ENCODE assay signal across 14 cellular contexts in genomic region chr5:60340965-60341471, GRCh38.
DNase-seq lines count a peak whose midpoint lies in the region; ATAC-seq, FAIRE-seq and TF ChIP-seq lines count a peak whose summit lies in the region.
"Had no signal": no experiment of that assay in that cellular context is flagged by ENCODE, and none has a peak within 500 bp of the region (broad histone marks: within the 10 kb centered on the region; RNA-seq: fewer than 3 reads in every experiment).

No MANE protein-coding gene starts in this region.

- in situ Hi-C loops in HepG2 (cut with HindIII; ENCODE audit: extremely low pct_ligation_motif_present, low pct_unique_long_range_greater_than_20kb) = no loop called here

- 53% methylated on average over 2 of the region's 2 CpGs for WGBS in HepG2 (ENCODE audit: low lambda C conversion rate)

- peaks cover 17 to 21% of the 10 kb centered on the region in 2 donors for H3K4me1 Mint-ChIP-seq in stimulated activated naive B cell treated with anti-CD40 and anti-IgM and Interleukin-4, amounts not matched to agents 10 μg/mL and 1 μg/mL and 100 μg/mL, for 72 hours

- no peaks in the 10 kb centered on the region for H3K9me3 Mint-ChIP-seq in stimulated activated naive B cell treated with anti-CD40 and anti-IgM and Interleukin-4, amounts not matched to agents 10 μg/mL and 1 μg/mL and 100 μg/mL, for 72 hours

- H3K27ac Mint-ChIP-seq in stimulated activated naive B cell treated with anti-CD40 and anti-IgM and Interleukin-4, amounts not matched to agents 10 μg/mL and 1 μg/mL and 100 μg/mL, for 72 hours = no peak overlapping the region

- TF ChIP-seq EP300 in HepG2 (IDR thresholded peaks at IDR 0.05; ENCODE audit: low read depth in 2 of 2, low read length in 2 of 2) = no peak
- TF ChIP-seq EP300 in HepG2 (CRISPR knock-in tag; IDR thresholded peaks at IDR 0.05; ENCODE audit: borderline replicate concordance) = no peak

- no peaks in the 10 kb centered on the region for H3K27me3 ChIP-seq in HepG2 (ENCODE audit: control insufficient read depth in 1 of 2, insufficient read depth in 2 of 2, low read length in 2 of 2)
- H3K27me3 ChIP-seq: cardiac muscle cell had no signal

- POLR2A ChIA-PET in RWPE1 (lab: Yijun Ruan, JAX; ENCODE audit: low non-redundant PET) (no interaction called here), HepG2 (lab: Yijun Ruan, JAX) (no interaction called here)

- H4K20me1 ChIP-seq in HepG2 (ENCODE audit: insufficient read depth, low read length) = no peaks in the 10 kb centered on the region

- no peak overlapping the region for H3K27ac ChIP-seq in RWPE1
- H3K27ac ChIP-seq in HepG2 (ENCODE audit: extremely low read length, insufficient read depth, low read length) = no peak overlapping the region
- H3K27ac ChIP-seq: cardiac muscle cell, HL-60 had no signal

- no peak overlapping the region for H3K4me3 Mint-ChIP-seq in stimulated activated naive B cell treated with anti-CD40 and anti-IgM and Interleukin-4, amounts not matched to agents 10 μg/mL and 1 μg/mL and 100 μg/mL, for 72 hours

- no TSS peak for BruUV-seq in HepG2 (replicated peaks; lab: Mats Ljungman, UMichigan)

- H3K9me3 ChIP-seq in HepG2 (ENCODE audit: low read length) = no peaks in the 10 kb centered on the region

- no peak overlapping the region for H3K4me3 ChIP-seq in HepG2 (replicated peaks in 1 of 3; ENCODE audit: insufficient read depth in 1 of 3, low read depth in 2 of 3, low read length in 3 of 3)
- H3K4me3 ChIP-seq: cardiac muscle cell had no signal

- TF ChIP-seq CTCF in RWPE1 (conservative IDR thresholded peaks at IDR 0.05; ENCODE audit: low read depth) = no peak
- TF ChIP-seq CTCF in HepG2 (CRISPR knock-in tag; IDR thresholded peaks at IDR 0.05) = no peak

- no peak overlapping the region for H3K9ac ChIP-seq in HepG2 (ENCODE audit: insufficient read depth, low read depth, low read length)

- no peak overlapping the region for H2AFZ ChIP-seq in HepG2 (ENCODE audit: low read length)

- DNase-seq in NCI-H2029 (lab: John Stamatoyannopoulos, UW) (peak; percentile 25), NCI-H2029 treated with DMSO at 0.1 percent for 48 hours (lab: John Stamatoyannopoulos, UW) (no peak), NCI-H446 (lab: John Stamatoyannopoulos, UW) (peak; percentile 69 to 90), RWPE1 (ENCODE audit: low spot score) (no peak), HepG2 (ENCODE audit: low spot score) (no peak)
- no peak for DNase-seq in stimulated activated naive B cell treated with anti-CD40 and anti-IgM and Interleukin-4, amounts not matched to agents 10 μg/mL and 1 μg/mL and 100 μg/mL, for 72 hours
- DNase-seq: activated T-cell treated with anti-CD3 and anti-CD28 coated beads for 4 hours; DND-41; NCI-H1048; stimulated activated CD4-positive, alpha-beta T cell treated with anti-CD3 and anti-CD28 coated beads, Interleukin-12 subunit alpha, Interleukin-12 subunit beta, amount 100 ng/mL, for 4 hours had no signal

- no peak for TF ChIP-seq POLR2A in HepG2 (IDR thresholded peaks at IDR 0.05; ENCODE audit: insufficient read depth in 1 of 2, low read depth in 2 of 2, low read length in 2 of 2)

- H3K79me2 ChIP-seq in HepG2 (ENCODE audit: insufficient read depth, low read length) = no peaks in the 10 kb centered on the region

- no peaks in the 10 kb centered on the region for H3K36me3 Mint-ChIP-seq in stimulated activated naive B cell treated with anti-CD40 and anti-IgM and Interleukin-4, amounts not matched to agents 10 μg/mL and 1 μg/mL and 100 μg/mL, for 72 hours

- no peaks in the 10 kb centered on the region for H3K27me3 Mint-ChIP-seq in stimulated activated naive B cell treated with anti-CD40 and anti-IgM and Interleukin-4, amounts not matched to agents 10 μg/mL and 1 μg/mL and 100 μg/mL, for 72 hours

- TF ChIP-seq RAD21 in HepG2 (CRISPR knock-in tag; IDR thresholded peaks at IDR 0.05) = no peak

- CTCF ChIA-PET in RWPE1 (lab: Yijun Ruan, JAX) = interaction anchor here (0.6 to 0.9 kb wide), 3 partner anchors 132 to 349 kb away, joined by 4 to 5 read pairs (median 5); no protein-coding TSS in a partner anchor
- CTCF ChIA-PET in HepG2 (lab: Yijun Ruan, JAX; ENCODE audit: low intra/inter-chr PET ratio, low total read pairs) = no interaction called here

- intact Hi-C loops in HepG2 (cut with micrococcal nuclease; ENCODE audit: unreplicated experiment) = no loop called here

- ATAC-seq in HG02610 (IDR thresholded peaks at IDR 0.05; ENCODE audit: unreplicated experiment) (peak; percentile 87), HepG2 (no peak), HG02763 (IDR thresholded peaks at IDR 0.05; ENCODE audit: unreplicated experiment) (no peak)
- ATAC-seq in stimulated activated naive B cell treated with anti-CD40 and anti-IgM and Interleukin-4, amounts not matched to agents 10 μg/mL and 1 μg/mL and 100 μg/mL, for 72 hours (replicated peaks) = peak; percentile 72 to 90

- H3K36me3 ChIP-seq in HepG2 (replicated peaks in 1 of 2; ENCODE audit: control insufficient read depth in 1 of 2, insufficient read depth in 2 of 2, low read length in 2 of 2) = no peaks in the 10 kb centered on the region
- H3K36me3 ChIP-seq: cardiac muscle cell had no signal

- no peak for FAIRE-seq in HepG2 (lab: Jason Lieb, UNC)

- H3K4me2 ChIP-seq in HepG2 (ENCODE audit: low read depth, low read length) = no peak overlapping the region

- H3K4me1 ChIP-seq in HepG2 (ENCODE audit: insufficient read depth, low read length) = no peaks in the 10 kb centered on the region

TF ChIP-seq in HepG2, 621 proteins besides CTCF, POLR2A, EP300 and RAD21:
- TF ChIP-seq ZNF766 (CRISPR knock-in tag; IDR thresholded peaks at IDR 0.05; ENCODE audit: borderline replicate concordance) (no peak), ZNF543 (CRISPR knock-in tag; IDR thresholded peaks at IDR 0.05) (no peak), ZNF788 (CRISPR knock-in tag; IDR thresholded peaks at IDR 0.05; ENCODE audit: borderline replicate concordance) (no peak), SAFB2 (CRISPR knock-in tag; IDR thresholded peaks at IDR 0.05; ENCODE audit: borderline replicate concordance, low read depth) (no peak), U2AF1 (optimal IDR thresholded peaks at IDR 0.05; ENCODE audit: low read depth, low read length) (no peak), HMGA1 (CRISPR knock-in tag; conservative IDR thresholded peaks at IDR 0.05) (no peak)
- TF ChIP-seq, protein P1, sequence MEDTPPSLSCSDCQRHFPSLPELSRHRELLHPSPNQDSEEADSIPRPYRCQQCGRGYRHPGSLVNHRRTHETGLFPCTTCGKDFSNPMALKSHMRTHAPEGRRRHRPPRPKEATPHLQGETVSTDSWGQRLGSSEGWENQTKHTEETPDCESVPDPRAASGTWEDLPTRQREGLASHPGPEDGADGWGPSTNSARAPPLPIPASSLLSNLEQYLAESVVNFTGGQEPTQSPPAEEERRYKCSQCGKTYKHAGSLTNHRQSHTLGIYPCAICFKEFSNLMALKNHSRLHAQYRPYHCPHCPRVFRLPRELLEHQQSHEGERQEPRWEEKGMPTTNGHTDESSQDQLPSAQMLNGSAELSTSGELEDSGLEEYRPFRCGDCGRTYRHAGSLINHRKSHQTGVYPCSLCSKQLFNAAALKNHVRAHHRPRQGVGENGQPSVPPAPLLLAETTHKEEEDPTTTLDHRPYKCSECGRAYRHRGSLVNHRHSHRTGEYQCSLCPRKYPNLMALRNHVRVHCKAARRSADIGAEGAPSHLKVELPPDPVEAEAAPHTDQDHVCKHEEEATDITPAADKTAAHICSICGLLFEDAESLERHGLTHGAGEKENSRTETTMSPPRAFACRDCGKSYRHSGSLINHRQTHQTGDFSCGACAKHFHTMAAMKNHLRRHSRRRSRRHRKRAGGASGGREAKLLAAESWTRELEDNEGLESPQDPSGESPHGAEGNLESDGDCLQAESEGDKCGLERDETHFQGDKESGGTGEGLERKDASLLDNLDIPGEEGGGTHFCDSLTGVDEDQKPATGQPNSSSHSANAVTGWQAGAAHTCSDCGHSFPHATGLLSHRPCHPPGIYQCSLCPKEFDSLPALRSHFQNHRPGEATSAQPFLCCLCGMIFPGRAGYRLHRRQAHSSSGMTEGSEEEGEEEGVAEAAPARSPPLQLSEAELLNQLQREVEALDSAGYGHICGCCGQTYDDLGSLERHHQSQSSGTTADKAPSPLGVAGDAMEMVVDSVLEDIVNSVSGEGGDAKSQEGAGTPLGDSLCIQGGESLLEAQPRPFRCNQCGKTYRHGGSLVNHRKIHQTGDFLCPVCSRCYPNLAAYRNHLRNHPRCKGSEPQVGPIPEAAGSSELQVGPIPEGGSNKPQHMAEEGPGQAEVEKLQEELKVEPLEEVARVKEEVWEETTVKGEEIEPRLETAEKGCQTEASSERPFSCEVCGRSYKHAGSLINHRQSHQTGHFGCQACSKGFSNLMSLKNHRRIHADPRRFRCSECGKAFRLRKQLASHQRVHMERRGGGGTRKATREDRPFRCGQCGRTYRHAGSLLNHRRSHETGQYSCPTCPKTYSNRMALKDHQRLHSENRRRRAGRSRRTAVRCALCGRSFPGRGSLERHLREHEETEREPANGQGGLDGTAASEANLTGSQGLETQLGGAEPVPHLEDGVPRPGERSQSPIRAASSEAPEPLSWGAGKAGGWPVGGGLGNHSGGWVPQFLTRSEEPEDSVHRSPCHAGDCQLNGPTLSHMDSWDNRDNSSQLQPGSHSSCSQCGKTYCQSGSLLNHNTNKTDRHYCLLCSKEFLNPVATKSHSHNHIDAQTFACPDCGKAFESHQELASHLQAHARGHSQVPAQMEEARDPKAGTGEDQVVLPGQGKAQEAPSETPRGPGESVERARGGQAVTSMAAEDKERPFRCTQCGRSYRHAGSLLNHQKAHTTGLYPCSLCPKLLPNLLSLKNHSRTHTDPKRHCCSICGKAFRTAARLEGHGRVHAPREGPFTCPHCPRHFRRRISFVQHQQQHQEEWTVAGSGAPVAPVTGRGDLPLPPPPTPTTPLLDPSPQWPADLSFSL (CRISPR knock-in tag; IDR thresholded peaks at IDR 0.05) = no peak

Comparison
In these comparisons a context has a peak if more than half of its experiments do, and no peak if none do; other contexts are left out.
1. DNase-seq: peak in NCI-H2029 (single experiment) and NCI-H446 (2 of 2); none in NCI-H2029 treated with DMSO at 0.1 percent for 48 hours (single experiment), stimulated activated naive B cell treated with anti-CD40 and anti-IgM and Interleukin-4, amounts not matched to agents 10 μg/mL and 1 μg/mL and 100 μg/mL, for 72 hours (single experiment), RWPE1 (single experiment) and HepG2 (single experiment).
2. ATAC-seq: peak in HG02610 (single experiment) and stimulated activated naive B cell treated with anti-CD40 and anti-IgM and Interleukin-4, amounts not matched to agents 10 μg/mL and 1 μg/mL and 100 μg/mL, for 72 hours (2 of 2); none in HepG2 (single experiment) and HG02763 (single experiment).